Comparison of ENCODE assay signal across 7 cellular contexts in the genomic region with DNA sequence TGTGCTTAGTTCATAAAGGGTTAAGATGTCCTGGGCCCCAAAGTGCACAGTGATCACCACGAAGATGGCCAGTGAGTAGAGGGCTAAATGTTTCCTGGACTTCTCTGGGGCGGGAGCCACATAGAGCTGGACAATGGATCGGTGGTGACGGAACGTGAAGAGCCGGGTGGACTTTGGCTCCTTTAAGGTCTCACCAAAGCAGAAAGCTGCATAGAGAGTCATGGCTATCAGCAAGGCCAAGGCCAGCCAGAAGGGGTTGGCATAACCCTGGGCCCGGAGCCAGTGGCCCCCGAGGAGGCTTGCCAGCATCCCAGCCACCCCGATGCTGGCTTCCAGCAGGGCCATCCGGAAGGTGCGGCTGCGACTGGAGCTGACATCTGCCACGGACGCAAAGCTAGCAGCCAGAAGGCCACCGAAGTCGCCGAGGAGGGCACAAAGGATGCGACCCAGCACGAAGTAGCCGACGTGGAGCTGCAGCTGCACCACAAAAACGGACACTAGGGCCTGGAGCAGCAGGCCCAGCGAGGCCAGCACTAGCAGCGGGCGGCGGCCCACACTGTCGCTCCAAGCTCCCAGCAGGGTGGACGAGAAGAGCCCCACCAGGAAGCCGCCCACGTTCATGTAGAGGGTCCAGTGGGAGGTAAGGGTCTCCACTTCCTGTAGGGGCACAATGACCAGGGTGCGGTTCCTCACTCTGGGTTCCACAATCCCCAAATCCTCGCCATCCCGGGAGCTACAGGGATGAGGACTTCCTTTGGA. TPM values are rescaled to one million over a fixed set of nuclear protein-coding genes. Genes with fewer than 3 reads are reported as not detected.
DNase-seq lines count a peak whose midpoint lies in the region; ATAC-seq and TF ChIP-seq lines count a peak whose summit lies in the region.
"Had no signal": no experiment of that assay in that cellular context is flagged by ENCODE, and none has a peak within 500 bp of the region (broad histone marks: within the 10 kb centered on the region; RNA-seq: fewer than 3 reads in every experiment).

No MANE protein-coding gene starts in this region.

- DNase-seq in AG04450 (ENCODE audit: low read depth, low spot score) = no peak
- peak; percentile 45 for DNase-seq in RKO (ENCODE audit: low spot score)
- no peak for DNase-seq in COLO829 (ENCODE audit: low spot score)

- H3K27ac ChIP-seq in AG04450 (ENCODE audit: low read depth, low read length) = no peak overlapping the region
- no peak overlapping the region for H3K27ac ChIP-seq in iPS-20b (ENCODE audit: low read length)
- H3K27ac ChIP-seq: neutrophil had no signal

- H3K27me3 ChIP-seq in AG04450 (ENCODE audit: control insufficient read depth, insufficient read depth, low read length) = peaks cover 3% of the 10 kb centered on the region
- peaks cover 61% of the 10 kb centered on the region for H3K27me3 ChIP-seq in iPS-20b (ENCODE audit: insufficient read depth, low read length)

- H3K4me3 ChIP-seq in AG04450 (ENCODE audit: low read depth, low read length) (peak overlapping the region; percentile 72), iPS-20b (ENCODE audit: low read length) (peak overlapping the region; percentile 55)

- H3K9me3 ChIP-seq in AG04450 (ENCODE audit: control insufficient read depth, insufficient read depth, low read length) = no peaks in the 10 kb centered on the region
- no peaks in the 10 kb centered on the region for H3K9me3 ChIP-seq in iPS-20b (ENCODE audit: insufficient read depth, low read depth, low read length)
- H3K9me3 ChIP-seq: neutrophil had no signal

- POLR2A ChIA-PET in AG04450 (lab: Yijun Ruan, JAX) = interaction anchor here (0.5 to 1.8 kb wide), 2 partner anchors 31 to 48 kb away, joined by 3 to 6 read pairs; a partner anchor contains a TSS

- CTCF ChIA-PET in AG04450 (lab: Charles Lee) = interaction anchor here (0.9 to 6.2 kb wide), 2 partner anchors 12 to 511 kb away, joined by 3 to 39 read pairs; a partner anchor contains a TSS

- no peaks in the 10 kb centered on the region for H3K36me3 ChIP-seq in iPS-20b (ENCODE audit: insufficient read depth, low read depth, low read length)
- H3K36me3 ChIP-seq: neutrophil had no signal

- ATAC-seq in GM21528 (IDR thresholded peaks at IDR 0.05; ENCODE audit: low FRiP score, unreplicated experiment) (no peak), HG03159 (IDR thresholded peaks at IDR 0.05; ENCODE audit: unreplicated experiment) (no peak)

- peak overlapping the region; percentile 70; the same call in 1 of the 2 replicates for H3K9ac ChIP-seq in iPS-20b (ENCODE audit: low read depth, low read length)

- TF ChIP-seq CTCF in AG04450 (IDR thresholded peaks at IDR 0.05; ENCODE audit: low read depth, low read length) = no peak

- H3K4me1 ChIP-seq in iPS-20b (ENCODE audit: insufficient read depth, low read length) = peaks cover 51% of the 10 kb centered on the region

RNA-seq across cellular contexts. Expression of a gene that starts 1.0 kb away (rescaled TPM):
- 2.5 and 3.4 TPM in 2 replicates for polyA plus RNA-seq in AG04450 (2011; rRNA removed)
- 3.9 and 7.6 TPM in 2 replicates for polyA minus RNA-seq in AG04450 (2011; rRNA and poly(A)+ RNA removed)

RNA-seq across cellular contexts. Expression of a gene that starts 33.5 kb away (rescaled TPM):
- 6.2 and 6.7 TPM in 2 replicates for polyA plus RNA-seq in AG04450 (2011; rRNA removed)
- polyA minus RNA-seq in AG04450 (2011; rRNA and poly(A)+ RNA removed) = 10.2 TPM in 2 replicates

RNA-seq across cellular contexts. Expression of a gene that starts 34.9 kb away (rescaled TPM):
- 0.53 and 1.3 TPM in 2 replicates for polyA plus RNA-seq in AG04450 (2011; rRNA removed)
- polyA minus RNA-seq in AG04450 (2011; rRNA and poly(A)+ RNA removed) = 0.56 and 2.5 TPM in 2 replicates

RNA-seq across cellular contexts. Expression of a gene that starts 40.0 kb away (rescaled TPM):
- polyA plus RNA-seq in AG04450 (2011; rRNA removed) = not detected in 2 replicates
- polyA minus RNA-seq in AG04450 (2011; rRNA and poly(A)+ RNA removed) = not detected in 2 replicates

RNA-seq across cellular contexts. Expression of a gene that starts 47.7 kb away (rescaled TPM):
- 84.7 and 97.7 TPM in 2 replicates for polyA plus RNA-seq in AG04450 (2011; rRNA removed)
- polyA minus RNA-seq in AG04450 (2011; rRNA and poly(A)+ RNA removed) = 75.2 and 89.7 TPM in 2 replicates
